28 cellular contexts compared by ENCODE assay signal in the genomic region with DNA sequence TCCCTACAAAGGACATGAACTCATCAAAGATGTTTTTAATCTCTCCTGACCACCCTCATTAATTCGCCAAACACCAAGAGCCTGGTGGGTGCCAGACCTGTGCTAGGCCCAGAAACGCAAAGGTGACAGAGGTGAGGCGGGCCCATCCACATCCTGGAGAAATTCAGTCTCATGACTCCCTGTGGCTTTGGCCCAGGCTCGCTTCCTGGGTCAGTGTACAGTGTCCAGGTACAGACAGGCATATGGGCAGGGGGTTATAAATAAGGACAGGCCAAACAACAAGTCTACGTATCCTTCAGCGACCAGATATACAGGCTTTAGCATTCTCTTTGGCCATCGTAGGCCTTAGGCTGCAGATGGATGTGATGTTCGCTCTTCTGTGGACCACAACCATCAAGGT. TPM values are rescaled to one million over a fixed set of nuclear protein-coding genes. Genes with fewer than 3 reads are reported as not detected.
"Had no signal": no experiment of that assay in that cellular context is flagged by ENCODE, and none has a peak within 500 bp of the region (broad histone marks: within the 10 kb centered on the region; RNA-seq: fewer than 3 reads in every experiment).

No MANE protein-coding gene starts in this region.

- H3K4me3 ChIP-seq: ovary, suprapubic skin, transverse colon had no signal

- H3K27me3 ChIP-seq: neutrophil, ovary, suprapubic skin, transverse colon had no signal

- H3K27ac ChIP-seq: neutrophil, ovary had no signal

- DNase-seq: activated B cell treated with CpG ODN at 0.5 μM for 24 hours; activated CD4-positive, alpha-beta T cell treated with anti-CD3 and anti-CD28 coated beads for 36 hours; activated CD4-positive, alpha-beta T cell treated with anti-CD3 and anti-CD28 coated beads, Interleukin-2, amount 50 U/mL, for 4 hours; activated gamma-delta T cell; activated T-cell treated with anti-CD3 and anti-CD28 coated beads, Interleukin-2, amount 50 U/mL, for 72 hours; aorta; effector memory CD8-positive, alpha-beta T cell; hippocampal formation; kidney glomerular epithelial cell; right cardiac atrium; stimulated activated CD4-positive, alpha-beta T cell treated with anti-CD3 and anti-CD28 coated beads, Interleukin-1b, Interleukin-23, amount 100 ng/mL, for 48 hours; stimulated activated naive CD8-positive, alpha-beta T cell treated with anti-CD3 and anti-CD28 coated beads, Interleukin-15, amount 100 ng/mL, for 72 hours; T1000; transverse colon had no signal

- H3K9me3 ChIP-seq: neutrophil, ovary, suprapubic skin, transverse colon had no signal

- H3K36me3 ChIP-seq: ovary had no signal

- ATAC-seq: activated CD4-positive, alpha-beta T cell treated with anti-CD3 and anti-CD28 coated beads for 36 hours; activated naive CD4-positive, alpha-beta T cell treated with anti-CD3 and anti-CD28 coated beads, Interleukin-2, amount 50 U/mL, for 72 hours; activated T-cell treated with anti-CD3 and anti-CD28 coated beads, Interleukin-2, amount 50 U/mL, for 72 hours; effector memory CD8-positive, alpha-beta T cell; esophagus mucosa; right cardiac atrium; stimulated activated naive CD8-positive, alpha-beta T cell treated with anti-CD3 and anti-CD28 coated beads, Interleukin-15, amount 100 ng/mL, for 72 hours had no signal

RNA-seq across cellular contexts. Expression of gene PLA2G4F, which starts 0.9 kb away (rescaled TPM):
- total RNA-seq: activated B cell treated with CpG ODN at 0.5 μM for 24 hours; activated CD4-positive, alpha-beta T cell treated with anti-CD3 and anti-CD28 coated beads for 36 hours; activated CD8-positive, alpha-beta memory T cell treated with anti-CD3 and anti-CD28 coated beads for 36 hours; activated naive CD4-positive, alpha-beta T cell treated with anti-CD3 and anti-CD28 coated beads, Interleukin-2, amount 50 U/mL, for 72 hours; aorta; dermis microvascular lymphatic vessel endothelial cell; endothelial cell of umbilical vein; frontal cortex; liver; mononuclear cell; myocyte; pulmonary artery endothelial cell; T-helper 1 cell treated with Interleukin-12 subunit alpha and Interleukin-12 subunit beta and Interleukin-4 antibody, amounts not matched to agents 30 ng/mL and 1 ng/mL, for 36 hours had no signal
